Comparison of ENCODE assay signal across 11 cellular contexts in the genomic region with DNA sequence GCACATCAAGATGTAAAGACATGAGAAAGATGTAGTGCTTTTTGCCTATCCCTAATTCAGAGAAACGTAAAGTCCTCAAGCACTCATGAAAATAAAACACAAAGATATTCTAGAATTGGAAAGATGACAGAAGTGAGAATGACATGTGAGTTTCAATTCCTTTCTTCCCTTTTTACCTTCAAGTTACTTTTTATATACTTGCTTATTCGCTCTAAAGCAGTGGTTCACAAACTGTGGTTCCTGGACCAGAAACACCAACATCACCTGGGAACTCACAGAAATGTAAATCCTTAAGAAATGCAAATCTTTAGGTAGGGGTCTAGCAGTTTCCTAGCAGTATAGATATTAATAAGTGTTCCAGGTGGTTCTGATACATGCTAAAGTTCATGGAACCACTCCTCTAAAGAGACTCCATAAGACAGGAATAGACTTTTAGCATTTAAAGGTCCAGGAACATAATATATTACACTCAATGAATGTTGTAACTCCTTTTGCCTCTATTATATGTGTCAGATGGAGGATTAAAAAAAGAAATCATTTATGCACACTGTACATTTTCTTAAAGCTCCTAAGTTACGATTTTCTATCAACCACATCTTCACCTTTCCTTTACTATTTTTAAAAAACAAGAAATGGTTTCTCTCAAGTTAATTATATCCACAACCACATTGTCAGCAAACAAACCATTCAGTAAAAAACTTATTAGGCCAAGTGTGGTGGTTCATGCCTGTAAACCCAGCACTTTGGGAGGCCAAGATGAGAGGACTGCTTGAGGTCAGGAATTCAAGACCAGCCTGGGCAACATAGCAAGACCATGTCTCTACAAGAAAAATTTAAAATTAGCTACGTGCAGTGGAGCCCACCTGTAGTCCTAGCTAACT. TPM values are rescaled to one million over a fixed set of nuclear protein-coding genes. Genes with fewer than 3 reads are reported as not detected.
DNase-seq lines count a peak whose midpoint lies in the region; ATAC-seq lines count a peak whose summit lies in the region.
"Had no signal": no experiment of that assay in that cellular context is flagged by ENCODE, and none has a peak within 500 bp of the region (broad histone marks: within the 10 kb centered on the region; RNA-seq: fewer than 3 reads in every experiment).

No MANE protein-coding gene starts in this region.

- DNase-seq in naive B cell: peak; percentile 68
- DNase-seq in nucleus accumbens (lab: John Stamatoyannopoulos, UW): no peak
- DNase-seq in mucosa of gallbladder (ENCODE audit: low spot score): no peak
- no peak for DNase-seq in HCEC 1CT
- DNase-seq: NCI-H2029 treated with DMSO at 0.1 percent for 48 hours; SIG-M5; stimulated activated CD4-positive, alpha-beta T cell treated with anti-CD3 and anti-CD28 coated beads, Interleukin-1b, Interleukin-23, amount 100 ng/mL, for 48 hours had no signal

- H3K27me3 Mint-ChIP-seq in naive B cell: no peaks in the 10 kb centered on the region

- H3K27ac Mint-ChIP-seq in naive B cell: peak overlapping the region; percentile 48 to 94 (median 84)

- peak overlapping the region; percentile 16 to 91 (median 79) for H3K4me3 Mint-ChIP-seq in naive B cell
- H3K4me3 Mint-ChIP-seq: neural crest cell had no signal

- H3K4me1 Mint-ChIP-seq in naive B cell: peaks cover 39 to 65% (median 48%) of the 10 kb centered on the region in 3 donors
- H3K4me1 Mint-ChIP-seq: neural crest cell had no signal

- ATAC-seq in GM18870 (IDR thresholded peaks at IDR 0.05; ENCODE audit: unreplicated experiment): peak; percentile 78
- peak; percentile 81 for ATAC-seq in GM21619 (IDR thresholded peaks at IDR 0.05; ENCODE audit: unreplicated experiment)
- ATAC-seq in HG03139 (IDR thresholded peaks at IDR 0.05; ENCODE audit: unreplicated experiment): peak; percentile 83
- ATAC-seq in naive B cell (ENCODE audit: low read depth in 2 of 2): peak; percentile 92 to 93

- no peaks in the 10 kb centered on the region for H3K9me3 Mint-ChIP-seq in naive B cell
- H3K9me3 Mint-ChIP-seq: neural crest cell had no signal

- peaks cover 7 to 8% of the 10 kb centered on the region in 2 donors for H3K36me3 Mint-ChIP-seq in naive B cell

RNA-seq across cellular contexts. Expression of a gene that starts 39.9 kb away (rescaled TPM):
- 10 to 100 TPM; 71.9 to 88.2 (median 76.9) TPM for polyA plus RNA-seq in naive B cell (ENCODE audit: low read depth in 6 of 6)
- total RNA-seq in mucosa of gallbladder: 26.3 TPM

RNA-seq across cellular contexts. Expression of a gene that starts 40.1 kb away (rescaled TPM):
- 10 to 100 TPM in 3 of 6 donors, 1 to 10 TPM in 3; 1.5 to 14.5 (median 10.0) TPM for polyA plus RNA-seq in naive B cell (ENCODE audit: low read depth in 6 of 6)
- 26.4 TPM for total RNA-seq in mucosa of gallbladder
